In genomic region chr15:70494861-70495571, GRCh38 we compare ENCODE assay signal across 8 cellular contexts.
DNase-seq lines count a peak whose midpoint lies in the region; ATAC-seq lines count a peak whose summit lies in the region.

No MANE protein-coding gene starts in this region.

- no peak overlapping the region for H3K4ac ChIP-seq in neuronal stem cell (ENCODE audit: low read length)

- peaks cover 0 to 3% (median 0%) of the 10 kb centered on the region in 3 experiments for H3K27me3 ChIP-seq in neuronal stem cell (ENCODE audit: control insufficient read depth in 3 of 3, insufficient read depth in 3 of 3, low read depth in 1 of 3, low read length in 3 of 3)

- H2BK12ac ChIP-seq in neuronal stem cell (ENCODE audit: low read length), result no peak overlapping the region

- H3K9me3 ChIP-seq in neuronal stem cell (replicated peaks in 1 of 2; ENCODE audit: control insufficient read depth in 2 of 2, insufficient read depth in 1 of 2, low read depth in 1 of 2, low read length in 2 of 2), result no peaks in the 10 kb centered on the region

- H3K36me3 ChIP-seq in neuronal stem cell (replicated peaks in 1 of 2; ENCODE audit: control insufficient read depth in 2 of 2, insufficient read depth in 2 of 2, low read length in 2 of 2), result no peaks in the 10 kb centered on the region

- WGBS in neuronal stem cell (ENCODE audit: extremely low coverage in 2 of 2, insufficient read length in 2 of 2, insufficient replicate concordance in 1 of 2), 2 donors, result no CpG with 5 or more reads among the region's 8 CpGs

- H3K4me3 ChIP-seq in neuronal stem cell (ENCODE audit: low read length in 2 of 2), result no peak overlapping the region

- H3K14ac ChIP-seq in neuronal stem cell (ENCODE audit: low read length), result no peak overlapping the region

- no peak overlapping the region for H4K91ac ChIP-seq in neuronal stem cell (ENCODE audit: low read depth, low read length, poor library complexity)

- no peak overlapping the region for H2BK120ac ChIP-seq in neuronal stem cell (ENCODE audit: low read depth, low read length)

- H2AFZ ChIP-seq in neuronal stem cell (ENCODE audit: low read length), result no peak overlapping the region

- peak overlapping the region; percentile 76 for H3K18ac ChIP-seq in neuronal stem cell (ENCODE audit: low read length)

- H3K4me1 ChIP-seq in neuronal stem cell (ENCODE audit: control insufficient read depth in 2 of 2, insufficient read depth in 1 of 2, low read depth in 1 of 2, low read length in 2 of 2), result peaks cover 0 to 14% of the 10 kb centered on the region in 2 donors

- H2AK5ac ChIP-seq in neuronal stem cell (ENCODE audit: low read depth, low read length), result peak overlapping the region; percentile 17

- peak overlapping the region; percentile 8 for H2BK15ac ChIP-seq in neuronal stem cell (ENCODE audit: low read length)

- H2BK5ac ChIP-seq in neuronal stem cell (ENCODE audit: low read length), result peak overlapping the region; percentile 50

- in situ Hi-C loops in G401 (cut with HindIII; ENCODE audit: low sequenced_read_pairs), result no loop called here

- H3K27ac ChIP-seq in neuronal stem cell (replicated peaks; ENCODE audit: low read length), result no peak overlapping the region

- peak overlapping the region; percentile 13 for H3K23ac ChIP-seq in neuronal stem cell (ENCODE audit: low read depth, low read length, poor library complexity)

- peak; percentile 11 for DNase-seq in G401 (ENCODE audit: low spot score)
- DNase-seq in LHCN-M2 (ENCODE audit: low read depth), result peak; percentile 95
- DNase-seq in astrocyte of the hippocampus (ENCODE audit: low read depth, low spot score), result peak; percentile 88
- DNase-seq in neuronal stem cell (ENCODE audit: low spot score), result no peak
- no peak for DNase-seq in NCI-H1092 treated with DMSO at 0.1 percent for 48 hours (lab: John Stamatoyannopoulos, UW)
- DNase-seq in NK-92 (lab: John Stamatoyannopoulos, UW; ENCODE audit: unreplicated experiment), result no peak

- H3K4me2 ChIP-seq in neuronal stem cell (ENCODE audit: insufficient read depth, low read length, poor library complexity, severe bottlenecking), result no peak overlapping the region

- H3K79me1 ChIP-seq in neuronal stem cell (ENCODE audit: low read depth, low read length), result no peaks in the 10 kb centered on the region

- ATAC-seq in HG03045 (IDR thresholded peaks at IDR 0.05; ENCODE audit: unreplicated experiment), result no peak
- ATAC-seq in HG03280 (IDR thresholded peaks at IDR 0.05; ENCODE audit: unreplicated experiment), result no peak

- H3K9ac ChIP-seq in neuronal stem cell (ENCODE audit: low read depth, low read length, poor library complexity), result no peak overlapping the region

- H4K8ac ChIP-seq in neuronal stem cell (ENCODE audit: low read depth, low read length), result no peak overlapping the region

Comparison
In these comparisons a context has a peak if more than half of its experiments do, and no peak if none do; other contexts are left out.
1. DNase-seq: peak in G401 (single experiment), LHCN-M2 (single experiment) and astrocyte of the hippocampus (single experiment); none in neuronal stem cell (single experiment), NCI-H1092 treated with DMSO at 0.1 percent for 48 hours (single experiment) and NK-92 (single experiment).